ENCODE assay signal across 8 cellular contexts in genomic region chr19:3186377-3186688, GRCh38. TPM values are rescaled to one million over a fixed set of nuclear protein-coding genes. Genes with fewer than 3 reads are reported as not detected.
DNase-seq lines count a peak whose midpoint lies in the region; ATAC-seq, FAIRE-seq and TF ChIP-seq lines count a peak whose summit lies in the region.

No MANE protein-coding gene starts in this region.

- H3K9me3 ChIP-seq in Caco-2, result no peaks in the 10 kb centered on the region
- H3K9me3 ChIP-seq in GM12878 (replicated peaks; ENCODE audit: control insufficient read depth, insufficient read depth, low read length), result no peaks in the 10 kb centered on the region
- no peaks in the 10 kb centered on the region for H3K9me3 ChIP-seq in mesenchymal stem cell (ENCODE audit: control insufficient read depth, low read length)

- peak overlapping the region in 1 of 2 experiments; percentile 60 for H3K4ac ChIP-seq in mesenchymal stem cell (ENCODE audit: low read depth in 1 of 2, low read length in 2 of 2)

- no peaks in the 10 kb centered on the region for H4K20me1 ChIP-seq in GM12878 (ENCODE audit: control insufficient read depth, insufficient read depth)

- ATAC-seq in HG03457 (IDR thresholded peaks at IDR 0.05; ENCODE audit: unreplicated experiment) (peak; percentile 5), GM12878 (peak; percentile 11), GM21576 (IDR thresholded peaks at IDR 0.05; ENCODE audit: unreplicated experiment) (no peak), GM21526 (IDR thresholded peaks at IDR 0.05; ENCODE audit: low FRiP score, unreplicated experiment) (no peak)

- no peak for TF ChIP-seq RAD21 in GM12878 (IDR thresholded peaks at IDR 0.05; ENCODE audit: insufficient read depth, low read depth, low read length)

- TF ChIP-seq CTCF in Caco-2 (IDR thresholded peaks at IDR 0.05; ENCODE audit: insufficient read depth in 1 of 2, low read depth in 1 of 2, low read length in 1 of 2, severe bottlenecking in 1 of 2, unreplicated experiment in 1 of 2) (no peak), GM12878 (IDR thresholded peaks at IDR 0.05 in 2 of 3, conservative IDR thresholded peaks at IDR 0.05 in 1 of 3; ENCODE audit: control insufficient read depth in 2 of 3, extremely low read depth in 1 of 3, insufficient read depth in 1 of 3, low read depth in 3 of 3, low read length in 3 of 3) (no peak)

- FAIRE-seq in GM12878 (lab: Jason Lieb, UNC), result no peak
- FAIRE-seq in HTR-8/SVneo (lab: Jason Lieb, UNC), result no peak

- BruUV-seq in Caco-2 (replicated peaks; lab: Mats Ljungman, UMichigan) (no TSS peak), GM12878 (replicated peaks; lab: Mats Ljungman, UMichigan) (no TSS peak)

- intact Hi-C loops in Caco-2 (cut with micrococcal nuclease; ENCODE audit: unreplicated experiment), result no loop called here
- intact Hi-C loops in GM12878 (cut with micrococcal nuclease; ENCODE audit: unreplicated experiment), result no loop called here

- H2BK5ac ChIP-seq in mesenchymal stem cell (ENCODE audit: low read depth, low read length, poor library complexity, severe bottlenecking), result peak overlapping the region; percentile 36

- peak overlapping the region; percentile 82; the same call in 1 of the 2 replicates for H2AFZ ChIP-seq in GM12878 (ENCODE audit: control insufficient read depth, low read depth, low read length)
- peak overlapping the region; percentile 87 for H2AFZ ChIP-seq in mesenchymal stem cell (ENCODE audit: low read depth, low read length)

- H4K91ac ChIP-seq in mesenchymal stem cell (ENCODE audit: low read length), result no peak overlapping the region

- H3K9ac ChIP-seq in GM12878 (ENCODE audit: control insufficient read depth, insufficient read depth, low read length), result peak overlapping the region; percentile 91
- H3K9ac ChIP-seq in mesenchymal stem cell (ENCODE audit: low read length), result peak overlapping the region; percentile 93

- H3K27ac Mint-ChIP-seq in Caco-2 (ENCODE audit: unreplicated experiment), result peak overlapping the region; percentile 89

- H3K18ac ChIP-seq in mesenchymal stem cell (ENCODE audit: low read depth in 1 of 2, low read length in 2 of 2), result peak overlapping the region in 1 of 2 experiments; percentile 85

- DNase-seq in Caco-2, result no peak
- no peak for DNase-seq in GM12878 (ENCODE audit: low read depth, low spot score)
- DNase-seq in mesenchymal stem cell, result peak; percentile 36
- DNase-seq in HTR-8/SVneo (ENCODE audit: insufficient read length, low spot score), result no peak
- DNase-seq in epidermal melanocyte (ENCODE audit: insufficient read length, low spot score), result no peak

- H3K79me1 ChIP-seq in mesenchymal stem cell (replicated peaks; ENCODE audit: low read length, poor library complexity, severe bottlenecking), result peaks cover 35% of the 10 kb centered on the region

- peaks cover 9% of the 10 kb centered on the region; the same call in 1 of the 2 replicates for H3K4me1 ChIP-seq in Caco-2
- H3K4me1 ChIP-seq in GM12878 (ENCODE audit: control insufficient read depth, insufficient read depth, low read length), result peaks cover 14% of the 10 kb centered on the region
- peaks cover 27% of the 10 kb centered on the region for H3K4me1 ChIP-seq in mesenchymal stem cell (ENCODE audit: control insufficient read depth, insufficient read depth, low read depth, low read length)

- H4K8ac ChIP-seq in mesenchymal stem cell (ENCODE audit: low read length), result no peak overlapping the region

- no peaks in the 10 kb centered on the region for H3K27me3 ChIP-seq in Caco-2 (replicated peaks; ENCODE audit: control insufficient read depth, insufficient read depth, low read length)
- no peaks in the 10 kb centered on the region for H3K27me3 ChIP-seq in GM12878 (replicated peaks in 1 of 2; ENCODE audit: control insufficient read depth in 2 of 2, insufficient read depth in 2 of 2, low read length in 1 of 2)
- no peaks in the 10 kb centered on the region for H3K27me3 ChIP-seq in mesenchymal stem cell (ENCODE audit: control insufficient read depth in 1 of 2, insufficient read depth in 1 of 2, low read length in 2 of 2)

- H3K79me2 ChIP-seq in GM12878 (ENCODE audit: control insufficient read depth, insufficient read depth, low read length), result peaks cover 59% of the 10 kb centered on the region

- peak overlapping the region; percentile 99 for H3K4me2 ChIP-seq in GM12878 (ENCODE audit: control insufficient read depth, insufficient read depth)
- H3K4me2 ChIP-seq in mesenchymal stem cell (ENCODE audit: low read length, poor library complexity, severe bottlenecking), result peak overlapping the region; percentile 93

- RAD21 ChIA-PET in GM12878 (lab: Charles Lee; ENCODE audit: unreplicated experiment), result interaction anchor here (0.9 kb wide), 1 partner anchor 236 kb away, joined by 3 read pairs; no protein-coding TSS in a partner anchor

- TF ChIP-seq EP300 in GM12878 (IDR thresholded peaks at IDR 0.05; ENCODE audit: borderline replicate concordance in 1 of 2, control insufficient read depth in 1 of 2, low read depth in 2 of 2, low read length in 2 of 2), result no peak

- H3K27ac ChIP-seq in GM12878 (ENCODE audit: control insufficient read depth, insufficient read depth) (peak overlapping the region; percentile 94), mesenchymal stem cell (ENCODE audit: low read length, poor library complexity, severe bottlenecking) (no peak overlapping the region)

- SMC1A ChIA-PET in GM12878 (lab: Charles Lee; ENCODE audit: uncharacterized antibody, unreplicated experiment), result interaction anchor here (1.6 kb wide), 1 partner anchor 15 kb away, joined by 4 read pairs; no protein-coding TSS in a partner anchor

- H3K27me3 Mint-ChIP-seq in Caco-2 (ENCODE audit: insufficient read depth, unreplicated experiment), result no peaks in the 10 kb centered on the region

- POLR2A ChIA-PET in Caco-2 (lab: Charles Lee), result no interaction called here
- POLR2A ChIA-PET in GM12878 (lab: Charles Lee), result interaction anchor here (0.9 to 1.2 kb wide), 2 partner anchors 11 to 236 kb away, joined by 3 to 5 read pairs; no protein-coding TSS in a partner anchor

- CTCF ChIA-PET in Caco-2 (lab: Charles Lee), result interaction anchor here (0.8 kb wide), 1 partner anchor 57 kb away, joined by 3 read pairs; no protein-coding TSS in a partner anchor
- CTCF ChIA-PET in GM12878 (lab: Yijun Ruan, JAX), result interaction anchor here (1.1 kb wide), 1 partner anchor 23 kb away, joined by 3 read pairs; no protein-coding TSS in a partner anchor

- H3K9me3 Mint-ChIP-seq in Caco-2 (ENCODE audit: unreplicated experiment), result no peaks in the 10 kb centered on the region

- peak overlapping the region in 1 of 2 experiments; percentile 91 for H3K23ac ChIP-seq in mesenchymal stem cell (ENCODE audit: low read length in 2 of 2)

- no peak overlapping the region for H2BK15ac ChIP-seq in mesenchymal stem cell (ENCODE audit: low read depth, poor library complexity, severe bottlenecking)

- peak overlapping the region; percentile 82 for H3K4me3 Mint-ChIP-seq in Caco-2 (ENCODE audit: unreplicated experiment)

- H2BK120ac ChIP-seq in mesenchymal stem cell (ENCODE audit: low read depth, low read length), result no peak overlapping the region

- WGBS in GM12878 (ENCODE audit: insufficient coverage, insufficient replicate concordance, low lambda C conversion rate, missing lambda C conversion rate), result 3% methylated on average over 7 of the region's 17 CpGs
- WGBS in mesenchymal stem cell, result 2% methylated on average over 17 of the region's 17 CpGs

- H2BK12ac ChIP-seq in mesenchymal stem cell (ENCODE audit: low read length in 2 of 2), result no peak overlapping the region

- in situ Hi-C loops in GM12878 (cut with MboI), result no loop called here

- H3K14ac ChIP-seq in mesenchymal stem cell (ENCODE audit: low read length in 2 of 2), result no peak overlapping the region

- TF ChIP-seq POLR2A in GM12878 (IDR thresholded peaks at IDR 0.05; ENCODE audit: low read depth, low read length), result no peak

- H2AK5ac ChIP-seq in mesenchymal stem cell (ENCODE audit: low read length, severe bottlenecking), result no peak overlapping the region

- peaks cover 14% of the 10 kb centered on the region for H3K4me1 Mint-ChIP-seq in Caco-2 (ENCODE audit: low read depth, unreplicated experiment)

- H3K36me3 ChIP-seq in Caco-2 (ENCODE audit: control insufficient read depth, insufficient read depth, low read length) (no peaks in the 10 kb centered on the region), GM12878 (ENCODE audit: control insufficient read depth in 2 of 2, insufficient read depth in 2 of 2, low read length in 1 of 2) (peaks cover 0 to 3% of the 10 kb centered on the region in 2 experiments; a peak in 1 of 4 replicates), mesenchymal stem cell (ENCODE audit: control insufficient read depth in 1 of 2, insufficient read depth in 2 of 2, low read depth in 1 of 2, low read length in 2 of 2) (peaks cover 9 to 43% of the 10 kb centered on the region in 2 experiments)

- peaks cover 16% of the 10 kb centered on the region for H3K36me3 Mint-ChIP-seq in Caco-2 (ENCODE audit: insufficient read depth, unreplicated experiment)

- H3K4me3 ChIP-seq in Caco-2 (ENCODE audit: low read depth, low read length) (peak overlapping the region; percentile 98), GM12878 (peak overlapping the region; percentile 76), mesenchymal stem cell (ENCODE audit: insufficient read depth in 1 of 2, low read depth in 1 of 2, low read length in 2 of 2) (peak overlapping the region; percentile 93 to 98)

RNA-seq across cellular contexts. Expression of gene NCLN, which starts 0.6 kb away (rescaled TPM):
- total RNA-seq in Caco-2 (2022) (87.3 and 94.2 TPM in 2 replicates), GM12878 (2014; rRNA removed) (35.0 and 43.0 TPM in 2 replicates), GM12878 (2014; rRNA removed; fragmentation: Illumina TruSeq; extraction: Trizol) (14.5 and 18.6 TPM in 2 replicates), GM12878 (2021) (69.2 and 79.1 TPM in 2 replicates)
- 37.3 and 45.2 TPM in 2 replicates for total RNA-seq in GM12878 (2013; cell fraction: nucleolus; rRNA removed)
- polyA plus RNA-seq in GM12878 (2011; ENCODE audit: low read depth), result 8.1 TPM
- polyA plus RNA-seq in GM12878 (2011; rRNA removed) (10.7 and 29.5 TPM in 2 replicates), GM12878 (2014; fragmentation: Illumina TruSeq; extraction: Trizol) (2.3 and 11.6 TPM in 2 replicates), GM12878 (2014; fragmentation: Nextera tagmentation; extraction: Ambion mirVana) (1 to 10 TPM; 2.2 to 7.2 TPM), GM12878 (2014; rRNA removed) (42.6 and 64.0 TPM in 2 replicates), GM12878 (2016; fragmentation: Nextera tagmentation; extraction: Ambion mirVana) (10 to 100 TPM; 71.8 to 75.2 TPM)
- 38.7 and 57.3 TPM in 2 replicates for polyA plus RNA-seq in GM12878 (2011; cell fraction: cytosol; rRNA removed)
- polyA plus RNA-seq in GM12878 (2011; cell fraction: nucleus; rRNA removed), result 95.1 and 119 TPM in 2 replicates
- 36.4 and 40.2 TPM in 2 replicates for polyA plus RNA-seq in GM12878 (2012)
- 28.0 and 50.8 TPM in 2 replicates for polyA minus RNA-seq in GM12878 (2011; rRNA and poly(A)+ RNA removed)
- 25.0 and 25.9 TPM in 2 replicates for polyA minus RNA-seq in GM12878 (2011; cell fraction: cytosol; rRNA and poly(A)+ RNA removed)
- 12.5 and 24.5 TPM in 2 replicates for polyA minus RNA-seq in GM12878 (2011; cell fraction: nucleus; rRNA and poly(A)+ RNA removed)
- 45.9 TPM for polyA plus RNA-seq in mesenchymal stem cell (2013, experiment 1 of 2)
- polyA plus RNA-seq in mesenchymal stem cell (2013, experiment 2 of 2), result 47.0 TPM

RNA-seq across cellular contexts. Expression of gene S1PR4, which starts 7.8 kb away (rescaled TPM):
- not detected in 2 replicates for total RNA-seq in Caco-2 (2022)
- 25.9 and 29.4 TPM in 2 replicates for total RNA-seq in GM12878 (2013; cell fraction: nucleolus; rRNA removed)
- total RNA-seq in GM12878 (2014; rRNA removed), result 50.1 and 57.7 TPM in 2 replicates
- 4.7 and 6.1 TPM in 2 replicates for total RNA-seq in GM12878 (2014; rRNA removed; fragmentation: Illumina TruSeq; extraction: Trizol)
- total RNA-seq in GM12878 (2021), result 32.4 and 33.7 TPM in 2 replicates
- polyA plus RNA-seq in GM12878 (2011; ENCODE audit: low read depth), result 5.5 TPM
- not detected in 2 replicates for polyA plus RNA-seq in GM12878 (2011; rRNA removed)
- polyA plus RNA-seq in GM12878 (2011; cell fraction: cytosol; rRNA removed), result 0.04 TPM in 1 of 2 replicates, not detected in the other
- 0.26 and 0.33 TPM in 2 replicates for polyA plus RNA-seq in GM12878 (2011; cell fraction: nucleus; rRNA removed)
- 20.4 and 25.5 TPM in 2 replicates for polyA plus RNA-seq in GM12878 (2012)
- 0.54 TPM in 1 of 2 replicates, not detected in the other for polyA plus RNA-seq in GM12878 (2014; fragmentation: Illumina TruSeq; extraction: Trizol)
- 1 to 10 TPM in 1 of 2 experiments, under 1 TPM in 1; 0.19 to 1.2 TPM for polyA plus RNA-seq in GM12878 (2014; fragmentation: Nextera tagmentation; extraction: Ambion mirVana)
- 35.7 and 44.5 TPM in 2 replicates for polyA plus RNA-seq in GM12878 (2014; rRNA removed)
- polyA plus RNA-seq in GM12878 (2016; fragmentation: Nextera tagmentation; extraction: Ambion mirVana), result 10 to 100 TPM; 42.2 to 43.3 TPM
- polyA minus RNA-seq in GM12878 (2011; rRNA and poly(A)+ RNA removed), result not detected in 2 replicates
- not detected in 2 replicates for polyA minus RNA-seq in GM12878 (2011; cell fraction: cytosol; rRNA and poly(A)+ RNA removed)
- 0.29 TPM in 1 of 2 replicates, not detected in the other for polyA minus RNA-seq in GM12878 (2011; cell fraction: nucleus; rRNA and poly(A)+ RNA removed)
- polyA plus RNA-seq in mesenchymal stem cell (2013, experiment 1 of 2), result not detected
- polyA plus RNA-seq in mesenchymal stem cell (2013, experiment 2 of 2), result not detected

RNA-seq across cellular contexts. Expression of gene CELF5, which starts 38.1 kb away (rescaled TPM):
- total RNA-seq in Caco-2 (2022) (0.07 TPM in 1 of 2 replicates, not detected in the other), GM12878 (2014; rRNA removed) (not detected in 2 replicates), GM12878 (2014; rRNA removed; fragmentation: Illumina TruSeq; extraction: Trizol) (not detected in 2 replicates), GM12878 (2021) (not detected in 2 replicates)
- not detected in 2 replicates for total RNA-seq in GM12878 (2013; cell fraction: nucleolus; rRNA removed)
- polyA plus RNA-seq in GM12878 (2011; ENCODE audit: low read depth), result not detected
- polyA plus RNA-seq in GM12878 (2011; rRNA removed) (0.01 and 0.04 TPM in 2 replicates), GM12878 (2014; fragmentation: Illumina TruSeq; extraction: Trizol) (not detected in 2 replicates), GM12878 (2014; fragmentation: Nextera tagmentation; extraction: Ambion mirVana) (not detected), GM12878 (2014; rRNA removed) (0.01 and 0.16 TPM in 2 replicates), GM12878 (2016; fragmentation: Nextera tagmentation; extraction: Ambion mirVana) (not detected)
- not detected in 2 replicates for polyA plus RNA-seq in GM12878 (2011; cell fraction: cytosol; rRNA removed)
- 0.16 and 0.51 TPM in 2 replicates for polyA plus RNA-seq in GM12878 (2011; cell fraction: nucleus; rRNA removed)
- 0.07 TPM in 1 of 2 replicates, not detected in the other for polyA plus RNA-seq in GM12878 (2012)
- 0.21 TPM in 1 of 2 replicates, not detected in the other for polyA minus RNA-seq in GM12878 (2011; rRNA and poly(A)+ RNA removed)
- polyA minus RNA-seq in GM12878 (2011; cell fraction: cytosol; rRNA and poly(A)+ RNA removed), result not detected in 2 replicates
- 0.38 TPM in 1 of 2 replicates, not detected in the other for polyA minus RNA-seq in GM12878 (2011; cell fraction: nucleus; rRNA and poly(A)+ RNA removed)
- 0.06 TPM for polyA plus RNA-seq in mesenchymal stem cell (2013, experiment 1 of 2)
- polyA plus RNA-seq in mesenchymal stem cell (2013, experiment 2 of 2), result 0.14 TPM

RNA-seq across cellular contexts. Expression of gene GNA15, which starts 50.5 kb away (rescaled TPM):
- total RNA-seq in Caco-2 (2022), result not detected in 2 replicates
- total RNA-seq in GM12878 (2013; cell fraction: nucleolus; rRNA removed), result 17.5 and 19.5 TPM in 2 replicates
- 16.7 and 18.0 TPM in 2 replicates for total RNA-seq in GM12878 (2014; rRNA removed)
- 8.7 and 9.5 TPM in 2 replicates for total RNA-seq in GM12878 (2014; rRNA removed; fragmentation: Illumina TruSeq; extraction: Trizol)
- 16.2 and 16.9 TPM in 2 replicates for total RNA-seq in GM12878 (2021)
- 1.9 TPM for polyA plus RNA-seq in GM12878 (2011; ENCODE audit: low read depth)
- 10.2 and 16.6 TPM in 2 replicates for polyA plus RNA-seq in GM12878 (2011; rRNA removed)
- polyA plus RNA-seq in GM12878 (2011; cell fraction: cytosol; rRNA removed), result 23.5 and 26.3 TPM in 2 replicates
- 16.4 and 17.5 TPM in 2 replicates for polyA plus RNA-seq in GM12878 (2011; cell fraction: nucleus; rRNA removed)
- polyA plus RNA-seq in GM12878 (2012), result 6.3 and 11.1 TPM in 2 replicates
- 2.5 and 7.3 TPM in 2 replicates for polyA plus RNA-seq in GM12878 (2014; fragmentation: Illumina TruSeq; extraction: Trizol)
- polyA plus RNA-seq in GM12878 (2014; fragmentation: Nextera tagmentation; extraction: Ambion mirVana), result 1 to 10 TPM in 1 of 2 experiments, under 1 TPM in 1; 0.42 to 1.7 TPM
- 13.0 and 13.8 TPM in 2 replicates for polyA plus RNA-seq in GM12878 (2014; rRNA removed)
- polyA plus RNA-seq in GM12878 (2016; fragmentation: Nextera tagmentation; extraction: Ambion mirVana), result 10 to 100 TPM in 1 of 2 experiments, 1 to 10 TPM in 1; 8.7 to 10.1 TPM
- 13.3 and 23.2 TPM in 2 replicates for polyA minus RNA-seq in GM12878 (2011; rRNA and poly(A)+ RNA removed)
- polyA minus RNA-seq in GM12878 (2011; cell fraction: cytosol; rRNA and poly(A)+ RNA removed), result 10.2 and 11.1 TPM in 2 replicates
- 4.6 and 6.2 TPM in 2 replicates for polyA minus RNA-seq in GM12878 (2011; cell fraction: nucleus; rRNA and poly(A)+ RNA removed)
- 0.03 TPM for polyA plus RNA-seq in mesenchymal stem cell (2013, experiment 1 of 2)
- polyA plus RNA-seq in mesenchymal stem cell (2013, experiment 2 of 2), result 0.03 TPM

Comparison
In these comparisons a context has a peak if more than half of its experiments do, and no peak if none do; other contexts are left out.
1. ATAC-seq: peak in HG03457 (single experiment) and GM12878 (single experiment); none in GM21576 (single experiment) and GM21526 (single experiment).
2. Peak in every context shown above with its lines, with median percentiles within 50 percentile points of each other: H3K4me3 ChIP-seq.